22 cellular contexts compared by ENCODE assay signal in genomic region chr9:135530146-135530545, GRCh38. TPM values are rescaled to one million over a fixed set of nuclear protein-coding genes. Genes with fewer than 3 reads are reported as not detected.
"Had no signal": no experiment of that assay in that cellular context is flagged by ENCODE, and none has a peak within 500 bp of the region (broad histone marks: within the 10 kb centered on the region; RNA-seq: fewer than 3 reads in every experiment).

No MANE protein-coding gene starts in this region.

- DNase-seq: activated CD4-positive, alpha-beta T cell treated with anti-CD3 and anti-CD28 coated beads for 36 hours; activated CD4-positive, alpha-beta T cell treated with anti-CD3 and anti-CD28 coated beads, Interleukin-2, amount 50 U/mL, for 48 hours; activated gamma-delta T cell treated with Interleukin-2 at 50 U/mL for 16 hours; cerebellar nuclear complex; effector CD8-positive, alpha-beta T cell; heart left ventricle; kidney; left lung; midbrain; SK-N-SH; stimulated activated naive CD8-positive, alpha-beta T cell treated with anti-CD3 and anti-CD28 coated beads, Interleukin-15, amount 100 ng/mL, for 72 hours; trophoblast cell had no signal

- ATAC-seq: activated CD4-positive, alpha-beta T cell treated with anti-CD3 and anti-CD28 coated beads for 36 hours; gastroesophageal sphincter; heart left ventricle; left lung; stimulated activated naive CD8-positive, alpha-beta T cell treated with anti-CD3 and anti-CD28 coated beads, Interleukin-15, amount 100 ng/mL, for 72 hours had no signal

RNA-seq across cellular contexts. Expression of gene LCN1, which starts 8.9 kb away (rescaled TPM):
- total RNA-seq: activated CD4-positive, alpha-beta T cell treated with anti-CD3 and anti-CD28 coated beads for 36 hours; bronchial epithelial cell; endothelial cell of umbilical vein; esophagus muscularis mucosa; gastroesophageal sphincter; kidney; left lung; lung microvascular endothelial cell; myocyte; osteoblast; prostate gland; right atrium auricular region; temporal lobe had no signal

RNA-seq across cellular contexts. Expression of gene OBP2A, which starts 15.8 kb away (rescaled TPM):
- total RNA-seq: activated CD4-positive, alpha-beta T cell treated with anti-CD3 and anti-CD28 coated beads for 36 hours; bronchial epithelial cell; endothelial cell of umbilical vein; esophagus muscularis mucosa; gastroesophageal sphincter; heart left ventricle; kidney; left lung; lung microvascular endothelial cell; myocyte; osteoblast; right atrium auricular region; temporal lobe had no signal

RNA-seq across cellular contexts. Expression of gene PAEP, which starts 31.4 kb away (rescaled TPM):
- total RNA-seq: activated CD4-positive, alpha-beta T cell treated with anti-CD3 and anti-CD28 coated beads for 36 hours; bronchial epithelial cell; endothelial cell of umbilical vein; esophagus muscularis mucosa; gastroesophageal sphincter; heart left ventricle; kidney; left lung; lung microvascular endothelial cell; myocyte; osteoblast; right atrium auricular region; temporal lobe had no signal
